In the genomic region with DNA sequence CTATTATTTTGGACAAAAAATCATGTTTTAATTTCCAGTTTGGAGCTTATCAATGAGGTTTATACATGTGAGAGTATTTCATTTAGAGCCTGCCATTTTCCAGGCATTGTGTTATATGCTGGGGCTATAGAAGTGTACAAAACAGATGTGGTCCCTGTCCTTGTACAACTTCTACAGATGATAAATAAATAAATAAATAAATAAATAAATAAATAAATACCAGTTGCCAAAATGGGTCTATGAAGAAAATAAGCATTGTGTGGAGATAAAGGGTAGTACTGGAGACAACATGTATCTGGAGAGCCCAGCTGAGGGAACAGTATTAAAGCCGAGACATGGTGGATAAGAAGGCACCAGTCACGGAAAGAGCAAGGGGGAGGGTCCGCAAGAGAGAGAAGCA, we compare ENCODE assay signal across 28 cellular contexts.
"Had no signal": no experiment of that assay in that cellular context is flagged by ENCODE, and none has a peak within 500 bp of the region (broad histone marks: within the 10 kb centered on the region; RNA-seq: fewer than 3 reads in every experiment).

No MANE protein-coding gene starts in this region.

- H3K4me3 ChIP-seq: colonic mucosa, coronary artery, dorsolateral prefrontal cortex, esophagus muscularis mucosa, esophagus squamous epithelium, gastrocnemius medialis, gastroesophageal sphincter, heart left ventricle, heart right ventricle had no signal

- DNase-seq: colonic mucosa; cortex of kidney; dermis blood vessel endothelial cell; dorsolateral prefrontal cortex; effector CD4-positive, alpha-beta T cell; effector CD8-positive, alpha-beta T cell; effector memory CD4-positive, alpha-beta T cell; effector memory CD8-positive, alpha-beta T cell; endodermal cell; erythroblast; esophagus squamous epithelium; foreskin fibroblast; foreskin keratinocyte; foreskin melanocyte; gastrocnemius medialis; glutamatergic neuron; head of caudate nucleus; heart left ventricle; heart right ventricle had no signal

- H3K4me1 ChIP-seq: colonic mucosa, foreskin keratinocyte, gastrocnemius medialis, gastroesophageal sphincter had no signal

- H3K27ac ChIP-seq: colonic mucosa, coronary artery, dorsolateral prefrontal cortex, epithelial cell of prostate, esophagus muscularis mucosa, esophagus squamous epithelium, foreskin keratinocyte, gastrocnemius medialis, gastroesophageal sphincter, heart left ventricle, heart right ventricle had no signal

- H3K36me3 ChIP-seq: colonic mucosa, esophagus muscularis mucosa, esophagus squamous epithelium, gastrocnemius medialis, gastroesophageal sphincter, heart left ventricle, heart right ventricle had no signal

- ATAC-seq: effector memory CD8-positive, alpha-beta T cell; esophagus mucosa; foreskin keratinocyte; gastrocnemius medialis; gastroesophageal sphincter; heart left ventricle; heart right ventricle had no signal

- FAIRE-seq: colon, endometrium, endothelial cell of umbilical vein, frontal cortex had no signal

- H3K9me3 ChIP-seq: colonic mucosa, esophagus squamous epithelium, gastrocnemius medialis, gastroesophageal sphincter had no signal
